ENCODE assay signal across 14 cellular contexts in genomic region chr22:29258407-29259252, GRCh38. TPM values are rescaled to one million over a fixed set of nuclear protein-coding genes. Genes with fewer than 3 reads are reported as not detected.
"Had no signal": no experiment of that assay in that cellular context is flagged by ENCODE, and none has a peak within 500 bp of the region (broad histone marks: within the 10 kb centered on the region; RNA-seq: fewer than 3 reads in every experiment).

No MANE protein-coding gene starts in this region.

- H3K4me1 Mint-ChIP-seq: nephron had no signal

- DNase-seq: activated CD4-positive, alpha-beta memory T cell treated with anti-CD3 and anti-CD28 coated beads for 36 hours; activated CD8-positive, alpha-beta memory T cell treated with anti-CD3 and anti-CD28 coated beads, Interleukin-2, amount 10 ng/mL, durations not matched to agents 7 days and 5 days; activated naive CD4-positive, alpha-beta T cell; activated T-cell treated with anti-CD3 and anti-CD28 coated beads, Interleukin-2, amount 50 U/mL, for 48 hours; cerebellar nuclear complex; effector memory CD4-positive, alpha-beta T cell; foreskin melanocyte; kidney glomerular epithelial cell; T-helper 9 cell had no signal

- H3K27me3 Mint-ChIP-seq: activated CD4-positive, alpha-beta memory T cell treated with anti-CD3 and anti-CD28 coated beads for 36 hours; activated CD8-positive, alpha-beta memory T cell treated with anti-CD3 and anti-CD28 coated beads, Interleukin-2, amount 10 ng/mL, durations not matched to agents 7 days and 5 days; dendritic cell treated with granulocyte-macrophage colony-stimulating factor and Interleukin-4, amounts not matched to agents 40 ng/mL and 50 ng/mL, for 4 days had no signal

- H3K9me3 Mint-ChIP-seq: activated CD4-positive, alpha-beta memory T cell treated with anti-CD3 and anti-CD28 coated beads for 36 hours; dendritic cell treated with granulocyte-macrophage colony-stimulating factor and Interleukin-4, amounts not matched to agents 40 ng/mL and 50 ng/mL, for 4 days; nephron; stimulated activated memory B cell treated with anti-CD40 and anti-IgM and Interleukin-4, amounts not matched to agents 10 μg/mL and 1 μg/mL and 100 μg/mL, for 72 hours had no signal

- ATAC-seq: activated CD8-positive, alpha-beta memory T cell treated with anti-CD3 and anti-CD28 coated beads, Interleukin-2, amount 10 ng/mL, durations not matched to agents 7 days and 5 days; stimulated activated memory B cell treated with anti-CD40 and anti-IgM and Interleukin-4, amounts not matched to agents 10 μg/mL and 1 μg/mL and 100 μg/mL, for 72 hours had no signal

- H3K4me3 Mint-ChIP-seq: activated CD4-positive, alpha-beta memory T cell treated with anti-CD3 and anti-CD28 coated beads for 36 hours; activated CD8-positive, alpha-beta memory T cell treated with anti-CD3 and anti-CD28 coated beads, Interleukin-2, amount 10 ng/mL, durations not matched to agents 7 days and 5 days; dendritic cell treated with granulocyte-macrophage colony-stimulating factor and Interleukin-4, amounts not matched to agents 40 ng/mL and 50 ng/mL, for 4 days; nephron; stimulated activated memory B cell treated with anti-CD40 and anti-IgM and Interleukin-4, amounts not matched to agents 10 μg/mL and 1 μg/mL and 100 μg/mL, for 72 hours had no signal

- H3K27ac Mint-ChIP-seq: activated CD4-positive, alpha-beta memory T cell treated with anti-CD3 and anti-CD28 coated beads for 36 hours; activated CD8-positive, alpha-beta memory T cell treated with anti-CD3 and anti-CD28 coated beads, Interleukin-2, amount 10 ng/mL, durations not matched to agents 7 days and 5 days; dendritic cell treated with granulocyte-macrophage colony-stimulating factor and Interleukin-4, amounts not matched to agents 40 ng/mL and 50 ng/mL, for 4 days; nephron; stimulated activated memory B cell treated with anti-CD40 and anti-IgM and Interleukin-4, amounts not matched to agents 10 μg/mL and 1 μg/mL and 100 μg/mL, for 72 hours had no signal

- H3K36me3 Mint-ChIP-seq: activated CD4-positive, alpha-beta memory T cell treated with anti-CD3 and anti-CD28 coated beads for 36 hours; activated CD8-positive, alpha-beta memory T cell treated with anti-CD3 and anti-CD28 coated beads, Interleukin-2, amount 10 ng/mL, durations not matched to agents 7 days and 5 days had no signal

RNA-seq across cellular contexts. Expression of gene EMID1, which starts 52.9 kb away (rescaled TPM):
- total RNA-seq: activated CD4-positive, alpha-beta memory T cell treated with anti-CD3 and anti-CD28 coated beads for 36 hours had no signal

RNA-seq across cellular contexts. Expression of gene RASL10A, which starts 56.9 kb away (rescaled TPM):
- total RNA-seq: ascending aorta, fibroblast of lung had no signal
